In genomic region chr3:38479431-38480092, GRCh38 we compare ENCODE assay signal across 8 cellular contexts. TPM values are rescaled to one million over a fixed set of nuclear protein-coding genes. Genes with fewer than 3 reads are reported as not detected.
DNase-seq lines count a peak whose midpoint lies in the region; ATAC-seq and TF ChIP-seq lines count a peak whose summit lies in the region.

No MANE protein-coding gene starts in this region.

- DNase-seq in activated CD8-positive, alpha-beta memory T cell treated with anti-CD3 and anti-CD28 coated beads for 24 hours, result peak; percentile 71
- DNase-seq in activated CD8-positive, alpha-beta memory T cell treated with anti-CD3 and anti-CD28 coated beads, Interleukin-2, amount 50 U/mL, for 48 hours, result no peak
- DNase-seq in Peyer's patch (peak in 2 of 3 donors; percentile 32 to 82), glomerular visceral epithelial cell (ENCODE audit: extremely low spot score) (peak; percentile 64), posterior cingulate gyrus (peak in 9 of 10 donors; percentile 53 to 94 (median 73))
- peak; percentile 35 for DNase-seq in activated naive CD4-positive, alpha-beta T cell treated with anti-CD3 and anti-CD28 coated beads, Interleukin-2, amount 50 U/mL, for 16 hours

- intact Hi-C loops in posterior cingulate gyrus (cut with DNase I), result loop anchor here (2.0 kb wide), 1 partner anchor 133 kb away; the partner anchor contains the start of gene XYLB

- ATAC-seq in HG03108 (IDR thresholded peaks at IDR 0.05; ENCODE audit: unreplicated experiment) (peak; percentile 55), GM18519 (IDR thresholded peaks at IDR 0.05; ENCODE audit: low FRiP score, unreplicated experiment) (no peak)

- H3K27me3 ChIP-seq in Peyer's patch, result no peaks in the 10 kb centered on the region

- H3K9me3 ChIP-seq in Peyer's patch, result no peaks in the 10 kb centered on the region

- peaks cover 0 to 48% (median 0%) of the 10 kb centered on the region in 3 donors for H3K36me3 ChIP-seq in Peyer's patch

- peak; percentile 36 to 89 (median 80) for TF ChIP-seq CTCF in Peyer's patch (IDR thresholded peaks at IDR 0.05)

- H3K4me1 ChIP-seq in Peyer's patch, result no peaks in the 10 kb centered on the region

- no peak overlapping the region for H3K4me3 ChIP-seq in Peyer's patch

- TF ChIP-seq POLR2A in Peyer's patch (IDR thresholded peaks at IDR 0.05), result no peak

- H3K27ac ChIP-seq in Peyer's patch, result no peak overlapping the region

RNA-seq across cellular contexts. Expression of gene EXOG, which starts 16.6 kb away (rescaled TPM):
- total RNA-seq in Peyer's patch, result 10 to 100 TPM; 11.4 to 44.6 (median 17.2) TPM

RNA-seq across cellular contexts. Expression of gene ACVR2B, which starts 25.9 kb away (rescaled TPM):
- 10 to 100 TPM in 1 of 4 donors, 1 to 10 TPM in 3; 4.9 to 14.5 (median 7.6) TPM for total RNA-seq in Peyer's patch
